8 cellular contexts compared by ENCODE assay signal in the genomic region with DNA sequence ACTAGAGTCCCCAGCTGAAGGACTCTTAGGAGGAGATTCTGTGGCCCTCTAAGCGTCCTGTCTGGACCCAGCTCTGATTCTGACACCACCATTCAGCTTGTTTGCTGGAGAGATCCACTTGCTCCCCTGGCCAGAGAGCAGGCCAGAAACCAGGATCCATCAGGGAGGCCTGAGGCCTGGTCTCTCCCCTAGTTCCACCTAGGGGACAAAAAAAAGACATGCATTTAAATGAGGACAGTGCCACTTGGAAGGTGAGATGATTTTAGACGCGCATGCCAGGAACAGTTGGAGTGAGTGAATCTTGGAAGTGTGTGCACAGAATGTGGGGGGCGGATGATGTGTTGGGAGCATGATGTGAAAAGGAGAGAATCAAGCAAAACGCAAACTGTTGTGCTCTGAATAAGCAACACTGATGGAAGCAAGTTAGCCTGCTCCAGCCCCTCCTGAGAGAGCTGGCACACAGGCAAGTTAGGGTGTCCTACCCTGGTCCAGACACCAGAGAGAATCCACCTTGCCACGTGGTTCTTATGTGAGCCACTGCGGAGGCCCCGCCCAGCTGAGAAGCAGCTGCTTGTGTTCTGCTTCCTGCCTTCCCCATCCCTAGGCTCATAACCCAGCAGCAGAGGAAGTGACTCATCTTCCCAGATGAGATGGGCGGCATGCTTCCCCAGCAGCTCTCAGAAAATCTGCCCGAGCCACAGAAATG. TPM values are rescaled to one million over a fixed set of nuclear protein-coding genes. Genes with fewer than 3 reads are reported as not detected.
A peak's percentile ranks its signal among the peaks of the same experiment; 100 is the strongest.
DNase-seq lines count a peak whose midpoint lies in the region; FAIRE-seq and TF ChIP-seq lines count a peak whose summit lies in the region.

No MANE protein-coding gene starts in this region.

- in situ Hi-C loops in KBM-7 (cut with MboI; ENCODE audit: low pct_unique_long_range_greater_than_20kb, low sequenced_read_pairs) = no loop called here

- peaks cover 34% of the 10 kb centered on the region for H3K27me3 ChIP-seq in left ventricle myocardium inferior (ENCODE audit: low read depth)

- H3K4me3 ChIP-seq in AG10803 (ENCODE audit: low read length) (no peak overlapping the region), left ventricle myocardium inferior (no peak overlapping the region), skeletal muscle cell (ENCODE audit: low read depth, low read length) (no peak overlapping the region)

- peak; percentile 82 for FAIRE-seq in GM19239 (lab: Jason Lieb, UNC)

- no peak for TF ChIP-seq CTCF in AG10803 (conservative IDR thresholded peaks at IDR 0.05; ENCODE audit: low read length)
- no peak for TF ChIP-seq CTCF in left ventricle myocardium inferior (IDR thresholded peaks at IDR 0.05; ENCODE audit: borderline replicate concordance)

- H3K36me3 ChIP-seq in left ventricle myocardium inferior = no peaks in the 10 kb centered on the region

- DNase-seq in AG10803 (ENCODE audit: low read depth) (peak; percentile 93), GM19239 (ENCODE audit: insufficient read length, low spot score) (peak; percentile 66), KBM-7 (peak; percentile 95), T-helper 1 cell (peak; percentile 22 to 93 (median 46)), left ventricle myocardium inferior (peak; percentile 79), skeletal muscle cell (ENCODE audit: low read depth) (peak; percentile 82), NCI-H128 (lab: John Stamatoyannopoulos, UW; ENCODE audit: unreplicated experiment) (no peak)
- DNase-seq in activated naive CD8-positive, alpha-beta T cell treated with anti-CD3 and anti-CD28 coated beads, Interleukin-2, amount 50 U/mL, for 16 hours (ENCODE audit: low read depth, low spot score) = peak; percentile 11

- no peaks in the 10 kb centered on the region for H3K9me3 ChIP-seq in left ventricle myocardium inferior (replicated peaks)

- peak overlapping the region; percentile 57 for H3K27ac ChIP-seq in left ventricle myocardium inferior (replicated peaks)

- H3K4me1 ChIP-seq in left ventricle myocardium inferior = peaks cover 30% of the 10 kb centered on the region

- intact Hi-C loops in left ventricle myocardium inferior (cut with micrococcal nuclease) = no loop called here

RNA-seq across cellular contexts. Expression of gene SLCO2B1, which starts 8.0 kb away (rescaled TPM):
- 22.7 TPM for total RNA-seq in left ventricle myocardium inferior

RNA-seq across cellular contexts. Expression of gene OR2AT4, which starts 46.2 kb away (rescaled TPM):
- not detected for total RNA-seq in left ventricle myocardium inferior
